In genomic region chr1:186404454-186405051, GRCh38 we compare ENCODE assay signal across 8 cellular contexts. TPM values are rescaled to one million over a fixed set of nuclear protein-coding genes. Genes with fewer than 3 reads are reported as not detected.
DNase-seq lines count a peak whose midpoint lies in the region; ATAC-seq, FAIRE-seq and TF ChIP-seq lines count a peak whose summit lies in the region.

No MANE protein-coding gene starts in this region.

- BruUV-seq in endothelial cell of umbilical vein (replicated peaks; lab: Mats Ljungman, UMichigan), result no TSS peak

- H3K27me3 Mint-ChIP-seq in neural crest cell (ENCODE audit: low read depth), result no peaks in the 10 kb centered on the region

- dilution Hi-C loops in endothelial cell of umbilical vein (cut with MboI; ENCODE audit: extremely low pct_ligation_motif_present, low sequenced_read_pairs), result no loop called here

- in situ Hi-C loops in KBM-7 (cut with MboI; ENCODE audit: low pct_unique_long_range_greater_than_20kb, low sequenced_read_pairs), result no loop called here

- no peaks in the 10 kb centered on the region for H3K9me3 ChIP-seq in endothelial cell of umbilical vein (replicated peaks; ENCODE audit: control insufficient read depth, insufficient read depth, low read length)

- no peak for TF ChIP-seq POLR2A in endothelial cell of umbilical vein (IDR thresholded peaks at IDR 0.05; ENCODE audit: low read depth, low read length)

- TF ChIP-seq CTCF in endothelial cell of umbilical vein (IDR thresholded peaks at IDR 0.05; ENCODE audit: extremely low read depth in 1 of 2, insufficient read depth in 1 of 2, low read depth in 1 of 2, low read length in 2 of 2), result peak; percentile 47 to 66
- TF ChIP-seq CTCF in neural crest cell (conservative IDR thresholded peaks at IDR 0.05), result peak; percentile 76

- H3K4me3 Mint-ChIP-seq in neural crest cell, result no peak overlapping the region

- DNase-seq in Ammon's horn (ENCODE audit: low spot score) (peak; percentile 14), KBM-7 (peak; percentile 62), RPMI8226 (peak; percentile 41), endothelial cell of umbilical vein (ENCODE audit: low read depth, low spot score) (peak; percentile 89), neural crest cell (ENCODE audit: low read depth, low spot score) (no peak)
- DNase-seq in effector CD4-positive, alpha-beta T cell, result no peak

- H3K27me3 ChIP-seq in endothelial cell of umbilical vein (ENCODE audit: control insufficient read depth in 2 of 2, insufficient read depth in 2 of 2, low read length in 2 of 2), result no peaks in the 10 kb centered on the region

- FAIRE-seq in endothelial cell of umbilical vein (lab: Jason Lieb, UNC), result peak; percentile 95

- POLR2A ChIA-PET in endothelial cell of umbilical vein (lab: Charles Lee), result no interaction called here

- peak overlapping the region; percentile 89 for H3K27ac ChIP-seq in endothelial cell of umbilical vein (ENCODE audit: insufficient read depth, low read depth, low read length)

- H3K4me3 ChIP-seq in endothelial cell of umbilical vein (replicated peaks in 1 of 3; ENCODE audit: insufficient read depth in 1 of 3, low read depth in 1 of 3, low read length in 3 of 3), result no peak overlapping the region

- H3K4me2 ChIP-seq in endothelial cell of umbilical vein (ENCODE audit: insufficient read depth, low read length), result peak overlapping the region; percentile 76

- intact Hi-C loops in endothelial cell of umbilical vein (cut with micrococcal nuclease), result loop anchor here (1.0 to 10.0 kb wide), 12 partner anchors 30 to 581 kb away; partner anchors contain the start of genes ODR4, PLA2G4A, PTGS2 and TPR

- H4K20me1 ChIP-seq in endothelial cell of umbilical vein (replicated peaks; ENCODE audit: control insufficient read depth, extremely low read depth, insufficient read depth, low read length), result no peaks in the 10 kb centered on the region

- no peaks in the 10 kb centered on the region for H3K4me1 Mint-ChIP-seq in neural crest cell

- H3K79me2 ChIP-seq in endothelial cell of umbilical vein (ENCODE audit: control insufficient read depth, insufficient read depth, low read length), result no peaks in the 10 kb centered on the region

- ATAC-seq in GM18511 (IDR thresholded peaks at IDR 0.05; ENCODE audit: unreplicated experiment) (peak; percentile 53), HG03039 (IDR thresholded peaks at IDR 0.05; ENCODE audit: unreplicated experiment) (no peak)

- no peaks in the 10 kb centered on the region for H3K36me3 Mint-ChIP-seq in neural crest cell (ENCODE audit: low read depth)

- no peaks in the 10 kb centered on the region for H3K9me3 Mint-ChIP-seq in neural crest cell

- CTCF ChIA-PET in endothelial cell of umbilical vein (lab: Charles Lee), result interaction anchor here (0.5 to 1.8 kb wide), 40 partner anchors 9 to 1116 kb away, joined by 3 to 25 read pairs (median 4); partner anchors contain the start of genes ODR4, PTGS2 and TPR

- H2AFZ ChIP-seq in endothelial cell of umbilical vein (ENCODE audit: low read depth, low read length), result no peak overlapping the region

- H3K9me1 ChIP-seq in endothelial cell of umbilical vein (replicated peaks; ENCODE audit: control insufficient read depth, extremely low read depth, insufficient read depth, low read length), result no peaks in the 10 kb centered on the region

- no peak overlapping the region for H3K27ac Mint-ChIP-seq in neural crest cell (ENCODE audit: unreplicated experiment)

- H3K9ac ChIP-seq in endothelial cell of umbilical vein (replicated peaks; ENCODE audit: extremely low read depth, insufficient read depth, low read length), result peak overlapping the region; percentile 89

- H3K4me1 ChIP-seq in endothelial cell of umbilical vein (ENCODE audit: control insufficient read depth, extremely low read depth, insufficient read depth, low read length), result peaks cover 6% of the 10 kb centered on the region

- peaks cover 0 to 9% of the 10 kb centered on the region in 2 experiments for H3K36me3 ChIP-seq in endothelial cell of umbilical vein (ENCODE audit: control insufficient read depth in 2 of 2, extremely low read depth in 1 of 2, insufficient read depth in 2 of 2, low read length in 2 of 2)

TF ChIP-seq in endothelial cell of umbilical vein, 7 proteins besides CTCF, POLR2A, EP300 and RAD21:
- peak; percentile 50 for TF ChIP-seq JUN (IDR thresholded peaks at IDR 0.05; ENCODE audit: borderline replicate concordance, insufficient read depth, insufficient read length, low read depth)
- no peak for TF ChIP-seq FOS (IDR thresholded peaks at IDR 0.05; ENCODE audit: borderline replicate concordance, insufficient read depth, low read length)

RNA-seq across cellular contexts. Expression of gene ODR4, which starts 28.9 kb away (rescaled TPM):
- total RNA-seq in endothelial cell of umbilical vein (17.3 and 18.6 TPM in 2 replicates), neural crest cell (18.3 and 22.2 TPM in 2 replicates)
- 4.9 and 6.0 TPM in 2 replicates for polyA plus RNA-seq in endothelial cell of umbilical vein
- polyA plus RNA-seq in endothelial cell of umbilical vein (2011; cell fraction: cytosol; rRNA removed), result 8.2 and 10.1 TPM in 2 replicates
- 25.4 and 36.0 TPM in 2 replicates for polyA plus RNA-seq in endothelial cell of umbilical vein (2011; cell fraction: nucleus; rRNA removed)
- 12.6 and 14.8 TPM in 2 replicates for polyA plus RNA-seq in endothelial cell of umbilical vein (2012)
- polyA minus RNA-seq in endothelial cell of umbilical vein, result 6.0 and 7.2 TPM in 2 replicates
- 9.7 TPM for polyA minus RNA-seq in endothelial cell of umbilical vein (2011; cell fraction: cytosol; rRNA and poly(A)+ RNA removed)
- 17.7 and 28.0 TPM in 2 replicates for polyA minus RNA-seq in endothelial cell of umbilical vein (2011; cell fraction: nucleus; rRNA and poly(A)+ RNA removed)

RNA-seq across cellular contexts. Expression of gene TPR, which starts 29.5 kb away (rescaled TPM):
- 107 and 118 TPM in 2 replicates for total RNA-seq in endothelial cell of umbilical vein
- 49.4 and 61.3 TPM in 2 replicates for polyA plus RNA-seq in endothelial cell of umbilical vein
- 52.5 and 57.9 TPM in 2 replicates for polyA plus RNA-seq in endothelial cell of umbilical vein (2011; cell fraction: cytosol; rRNA removed)
- 169 and 212 TPM in 2 replicates for polyA plus RNA-seq in endothelial cell of umbilical vein (2011; cell fraction: nucleus; rRNA removed)
- 45.8 and 52.9 TPM in 2 replicates for polyA plus RNA-seq in endothelial cell of umbilical vein (2012)
- polyA minus RNA-seq in endothelial cell of umbilical vein, result 166 and 181 TPM in 2 replicates
- polyA minus RNA-seq in endothelial cell of umbilical vein (2011; cell fraction: cytosol; rRNA and poly(A)+ RNA removed), result 71.6 TPM
- 168 and 227 TPM in 2 replicates for polyA minus RNA-seq in endothelial cell of umbilical vein (2011; cell fraction: nucleus; rRNA and poly(A)+ RNA removed)
- 133 and 135 TPM in 2 replicates for total RNA-seq in neural crest cell

RNA-seq across cellular contexts. Expression of gene PDC, which starts 56.4 kb away (rescaled TPM):
- not detected in 2 replicates for total RNA-seq in endothelial cell of umbilical vein
- polyA plus RNA-seq in endothelial cell of umbilical vein, result not detected in 2 replicates
- not detected in 2 replicates for polyA plus RNA-seq in endothelial cell of umbilical vein (2011; cell fraction: cytosol; rRNA removed)
- not detected in 2 replicates for polyA plus RNA-seq in endothelial cell of umbilical vein (2011; cell fraction: nucleus; rRNA removed)
- polyA plus RNA-seq in endothelial cell of umbilical vein (2012), result not detected in 2 replicates
- polyA minus RNA-seq in endothelial cell of umbilical vein, result not detected in 2 replicates
- not detected for polyA minus RNA-seq in endothelial cell of umbilical vein (2011; cell fraction: cytosol; rRNA and poly(A)+ RNA removed)
- not detected in 2 replicates for polyA minus RNA-seq in endothelial cell of umbilical vein (2011; cell fraction: nucleus; rRNA and poly(A)+ RNA removed)
- not detected in 2 replicates for total RNA-seq in neural crest cell

Comparison
In these comparisons a context has a peak if more than half of its experiments do, and no peak if none do; other contexts are left out.
1. DNase-seq: peak in Ammon's horn (single experiment), KBM-7 (single experiment), RPMI8226 (single experiment) and endothelial cell of umbilical vein (single experiment); none in neural crest cell (single experiment) and effector CD4-positive, alpha-beta T cell (single experiment).